Comparison of ENCODE assay signal across 24 cellular contexts in the genomic region with DNA sequence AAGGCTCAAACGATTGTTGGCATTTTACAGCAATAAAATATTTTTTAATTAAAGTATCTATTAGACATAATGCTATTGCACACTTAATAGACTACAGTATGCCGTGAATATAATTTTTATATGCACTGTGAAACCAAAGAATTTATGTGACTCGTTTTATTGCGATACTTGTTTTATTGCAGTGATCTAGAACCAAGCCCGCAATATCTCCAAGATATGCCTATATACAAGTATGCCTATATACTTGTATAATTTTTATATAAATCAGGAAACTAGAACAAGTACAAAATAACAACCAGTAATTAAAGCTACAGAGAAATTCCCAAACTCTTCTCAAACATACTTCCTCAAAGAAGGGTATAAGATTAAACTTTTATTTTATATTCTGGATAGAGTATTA. TPM values are rescaled to one million over a fixed set of nuclear protein-coding genes. Genes with fewer than 3 reads are reported as not detected.
DNase-seq lines count a peak whose midpoint lies in the region; ATAC-seq and TF ChIP-seq lines count a peak whose summit lies in the region.
"Had no signal": no experiment of that assay in that cellular context is flagged by ENCODE, and none has a peak within 500 bp of the region (broad histone marks: within the 10 kb centered on the region; RNA-seq: fewer than 3 reads in every experiment).

No MANE protein-coding gene starts in this region.

- DNase-seq in RWPE2 (ENCODE audit: low spot score) (no peak), left colon (no peak), A172 (ENCODE audit: low spot score) (no peak), SIG-M5 (lab: John Stamatoyannopoulos, UW) (no peak)
- DNase-seq: ACHN; CD8-positive, alpha-beta T cell; DND-41; HCEC 1CT; MV-4-11; NCI-H1105 treated with DMSO at 0.1 percent for 48 hours; NCI-H1694; NCI-H2081 treated with DMSO at 0.1 percent for 48 hours; NCI-H2171 treated with DMSO at 0.1 percent for 48 hours; NCI-H446; NCI-H526; Peyer's patch had no signal

- no peak overlapping the region for H3K4me3 ChIP-seq in ACC112 (ENCODE audit: low read depth, low read length)
- no peak overlapping the region for H3K4me3 ChIP-seq in RWPE2 (ENCODE audit: severe bottlenecking)
- H3K4me3 ChIP-seq in subcutaneous abdominal adipose tissue (ENCODE audit: low read depth in 1 of 5, low read length in 5 of 5), result no peak overlapping the region
- H3K4me3 ChIP-seq: BLaER1, GM12878, GM23338, Peyer's patch had no signal

- peaks cover 64% of the 10 kb centered on the region for H3K79me2 ChIP-seq in ACC112 (ENCODE audit: control insufficient read depth, insufficient read depth, low read length, unreplicated experiment)

- H3K27me3 ChIP-seq in ACC112 (ENCODE audit: insufficient read depth, low read length) (no peaks in the 10 kb centered on the region), RWPE2 (ENCODE audit: insufficient read depth, poor library complexity, severe bottlenecking) (no peaks in the 10 kb centered on the region), subcutaneous abdominal adipose tissue (ENCODE audit: control insufficient read depth in 5 of 5, insufficient read depth in 4 of 5, low read length in 5 of 5) (no peaks in the 10 kb centered on the region)
- H3K27me3 ChIP-seq: BLaER1, Peyer's patch had no signal

- intact Hi-C loops in left colon (cut with DNase I, micrococcal nuclease), result no loop called here

- H2AFZ ChIP-seq in ACC112 (ENCODE audit: low read length, unreplicated experiment), result no peak overlapping the region
- H2AFZ ChIP-seq: GM23338 had no signal

- H3K36me3 ChIP-seq in ACC112 (ENCODE audit: insufficient read depth, low read length) (no peaks in the 10 kb centered on the region; the same call in 1 of the 2 replicates), RWPE2 (ENCODE audit: low read depth) (peaks cover 6% of the 10 kb centered on the region; the same call in 1 of the 2 replicates), subcutaneous abdominal adipose tissue (ENCODE audit: control insufficient read depth in 5 of 5, insufficient read depth in 5 of 5, low read length in 5 of 5) (peaks cover 0 to 7% (median 3%) of the 10 kb centered on the region in 5 donors)
- H3K36me3 ChIP-seq: Peyer's patch had no signal

- H3K9me3 ChIP-seq in RWPE2 (ENCODE audit: severe bottlenecking), result no peaks in the 10 kb centered on the region
- no peaks in the 10 kb centered on the region for H3K9me3 ChIP-seq in subcutaneous abdominal adipose tissue (ENCODE audit: control insufficient read depth in 5 of 5, low read length in 5 of 5)
- H3K9me3 ChIP-seq: Peyer's patch had no signal

- TF ChIP-seq CTCF in RWPE2 (IDR thresholded peaks at IDR 0.05; ENCODE audit: poor library complexity, severe bottlenecking), result no peak

- H3K27ac ChIP-seq in ACC112 (ENCODE audit: low read depth, low read length) (peak overlapping the region; percentile 99), RWPE2 (ENCODE audit: poor library complexity, severe bottlenecking) (peak overlapping the region; percentile 93), subcutaneous abdominal adipose tissue (ENCODE audit: low read depth, low read length) (peak overlapping the region; percentile 93)
- H3K27ac ChIP-seq: BLaER1, KMS-11, Peyer's patch had no signal

- H3K9ac ChIP-seq in subcutaneous abdominal adipose tissue (ENCODE audit: low read length in 5 of 5), result no peak overlapping the region
- H3K9ac ChIP-seq: BLaER1, KMS-11 had no signal

- no peak for ATAC-seq in RWPE2 (ENCODE audit: low read depth)
- ATAC-seq in left colon, result peak; percentile 71
- ATAC-seq in HG03159 (IDR thresholded peaks at IDR 0.05; ENCODE audit: unreplicated experiment), result no peak
- ATAC-seq: CD8-positive, alpha-beta T cell; GM12878; GM23338; Right ventricle myocardium inferior had no signal

- peaks cover 23% of the 10 kb centered on the region for H3K4me1 ChIP-seq in ACC112 (ENCODE audit: control insufficient read depth, insufficient read depth, low read length, unreplicated experiment)
- peaks cover 25% of the 10 kb centered on the region for H3K4me1 ChIP-seq in RWPE2 (ENCODE audit: insufficient read depth, poor library complexity, severe bottlenecking)
- peaks cover 3 to 22% (median 20%) of the 10 kb centered on the region in 5 donors for H3K4me1 ChIP-seq in subcutaneous abdominal adipose tissue (ENCODE audit: control insufficient read depth in 5 of 5, insufficient read depth in 5 of 5, low read length in 5 of 5)
- H3K4me1 ChIP-seq: BLaER1 had no signal

RNA-seq across cellular contexts. Expression of a gene that starts 31.3 kb away (rescaled TPM):
- 10 to 100 TPM; 32.4 to 33.4 TPM for total RNA-seq in left colon
- total RNA-seq in A172 (2014; rRNA removed; shearing (Covaris generic)), result 13.3 and 17.2 TPM in 2 replicates
